In genomic region chr16:83842291-83842690, GRCh38 we compare ENCODE assay signal across 1 cellular context.
TF ChIP-seq lines count a peak whose summit lies in the region.

No MANE protein-coding gene starts in this region.

TF ChIP-seq in GM23338, 12 proteins besides CTCF, POLR2A, EP300 and RAD21:
- no peak for TF ChIP-seq ETS1 (IDR thresholded peaks at IDR 0.05)
- no peak for TF ChIP-seq EZH2phosphoT487 (IDR thresholded peaks at IDR 0.05; ENCODE audit: unreplicated experiment)
- TF ChIP-seq, protein P1, sequence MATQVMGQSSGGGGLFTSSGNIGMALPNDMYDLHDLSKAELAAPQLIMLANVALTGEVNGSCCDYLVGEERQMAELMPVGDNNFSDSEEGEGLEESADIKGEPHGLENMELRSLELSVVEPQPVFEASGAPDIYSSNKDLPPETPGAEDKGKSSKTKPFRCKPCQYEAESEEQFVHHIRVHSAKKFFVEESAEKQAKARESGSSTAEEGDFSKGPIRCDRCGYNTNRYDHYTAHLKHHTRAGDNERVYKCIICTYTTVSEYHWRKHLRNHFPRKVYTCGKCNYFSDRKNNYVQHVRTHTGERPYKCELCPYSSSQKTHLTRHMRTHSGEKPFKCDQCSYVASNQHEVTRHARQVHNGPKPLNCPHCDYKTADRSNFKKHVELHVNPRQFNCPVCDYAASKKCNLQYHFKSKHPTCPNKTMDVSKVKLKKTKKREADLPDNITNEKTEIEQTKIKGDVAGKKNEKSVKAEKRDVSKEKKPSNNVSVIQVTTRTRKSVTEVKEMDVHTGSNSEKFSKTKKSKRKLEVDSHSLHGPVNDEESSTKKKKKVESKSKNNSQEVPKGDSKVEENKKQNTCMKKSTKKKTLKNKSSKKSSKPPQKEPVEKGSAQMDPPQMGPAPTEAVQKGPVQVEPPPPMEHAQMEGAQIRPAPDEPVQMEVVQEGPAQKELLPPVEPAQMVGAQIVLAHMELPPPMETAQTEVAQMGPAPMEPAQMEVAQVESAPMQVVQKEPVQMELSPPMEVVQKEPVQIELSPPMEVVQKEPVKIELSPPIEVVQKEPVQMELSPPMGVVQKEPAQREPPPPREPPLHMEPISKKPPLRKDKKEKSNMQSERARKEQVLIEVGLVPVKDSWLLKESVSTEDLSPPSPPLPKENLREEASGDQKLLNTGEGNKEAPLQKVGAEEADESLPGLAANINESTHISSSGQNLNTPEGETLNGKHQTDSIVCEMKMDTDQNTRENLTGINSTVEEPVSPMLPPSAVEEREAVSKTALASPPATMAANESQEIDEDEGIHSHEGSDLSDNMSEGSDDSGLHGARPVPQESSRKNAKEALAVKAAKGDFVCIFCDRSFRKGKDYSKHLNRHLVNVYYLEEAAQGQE (IDR thresholded peaks at IDR 0.05; ENCODE audit: unreplicated experiment) = no peak
- TF ChIP-seq POLR2AphosphoS5 (IDR thresholded peaks at IDR 0.05; ENCODE audit: low read depth) = no peak
- no peak for TF ChIP-seq CREB1 (CRISPR knock-in tag; IDR thresholded peaks at IDR 0.05; ENCODE audit: low read depth)
- no peak for TF ChIP-seq ZNF462 (CRISPR knock-in tag; IDR thresholded peaks at IDR 0.05)
